18 cellular contexts compared by ENCODE assay signal in the genomic region with DNA sequence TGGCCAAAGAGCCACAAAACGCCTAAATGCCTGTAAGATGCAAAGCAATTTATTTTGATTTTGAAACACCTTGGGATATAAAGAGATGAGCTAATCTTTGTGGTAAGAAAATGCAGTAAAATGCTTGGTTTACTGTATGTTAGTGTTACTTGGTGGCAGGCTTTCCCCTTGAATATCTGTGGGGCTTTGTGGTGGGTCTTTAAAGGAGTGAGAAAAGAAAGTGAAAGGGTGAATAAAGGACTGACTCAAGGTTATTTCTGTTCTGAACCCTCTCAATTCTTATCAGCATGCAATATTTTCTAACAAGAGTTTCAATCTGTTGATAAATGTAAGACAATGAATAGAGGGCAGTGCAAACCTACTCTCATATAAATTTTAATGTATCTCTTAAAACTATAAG.
"Had no signal": no experiment of that assay in that cellular context is flagged by ENCODE, and none has a peak within 500 bp of the region (broad histone marks: within the 10 kb centered on the region; RNA-seq: fewer than 3 reads in every experiment).

No MANE protein-coding gene starts in this region.

- ATAC-seq: esophagus mucosa, heart left ventricle had no signal

- H2AFZ ChIP-seq: parathyroid adenoma had no signal

- H3K79me2 ChIP-seq: parathyroid adenoma had no signal

- H3K9me3 ChIP-seq: heart left ventricle, prostate gland, thoracic aorta had no signal

- H3K4me3 ChIP-seq: coronary artery, dorsolateral prefrontal cortex, heart left ventricle, prostate gland, stomach, thoracic aorta, transverse colon had no signal

- H3K4me1 Mint-ChIP-seq: nephron had no signal

- H3K4me3 Mint-ChIP-seq: nephron had no signal

- H3K36me3 ChIP-seq: heart left ventricle, prostate gland, stomach, thoracic aorta, transverse colon had no signal

- H3K4me1 ChIP-seq: heart left ventricle, parathyroid adenoma, prostate gland, stomach, transverse colon had no signal

- H3K9ac ChIP-seq: parathyroid adenoma had no signal

- DNase-seq: dorsolateral prefrontal cortex; effector CD8-positive, alpha-beta T cell; heart left ventricle; hippocampal formation; kidney glomerular epithelial cell; retina; small intestine; stimulated activated CD4-positive, alpha-beta T cell treated with anti-CD3 and anti-CD28 coated beads, Interleukin-12 subunit alpha, Interleukin-12 subunit beta, amount 100 ng/mL, for 4 hours; stimulated activated naive CD4-positive, alpha-beta T cell; stomach; substantia nigra; transverse colon had no signal

- H3K27ac Mint-ChIP-seq: nephron had no signal

- H3K27me3 ChIP-seq: dorsolateral prefrontal cortex, heart left ventricle, stomach, transverse colon had no signal

- H3K27ac ChIP-seq: coronary artery, dorsolateral prefrontal cortex, heart left ventricle, parathyroid adenoma, prostate gland, stomach, thoracic aorta, transverse colon had no signal
